In the genomic region with DNA sequence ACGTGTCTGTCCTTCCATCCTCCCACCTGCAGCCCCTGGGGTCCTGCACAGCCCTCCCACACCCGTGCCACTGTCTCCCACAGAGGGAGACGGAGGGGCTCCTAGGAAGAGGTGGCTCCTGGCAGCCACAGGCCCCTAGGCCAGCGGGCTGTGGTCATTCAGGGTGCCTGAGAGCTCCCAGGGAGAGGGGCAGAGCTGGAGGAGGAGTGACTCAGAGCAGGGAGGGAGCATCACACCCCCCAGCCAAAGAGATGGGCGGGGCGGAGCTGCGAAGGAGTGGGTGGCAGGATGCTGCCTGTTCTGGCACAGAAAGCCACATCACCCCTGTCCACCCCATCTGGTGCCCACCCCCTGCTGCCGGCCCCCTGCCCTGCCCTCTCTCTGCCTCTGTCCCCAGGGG, we compare ENCODE assay signal across 10 cellular contexts.
DNase-seq lines count a peak whose midpoint lies in the region; ATAC-seq lines count a peak whose summit lies in the region.
"Had no signal": no experiment of that assay in that cellular context is flagged by ENCODE, and none has a peak within 500 bp of the region (broad histone marks: within the 10 kb centered on the region; RNA-seq: fewer than 3 reads in every experiment).

No MANE protein-coding gene starts in this region.

- peak; percentile 14 for DNase-seq in activated gamma-delta T cell treated with anti-CD3 and anti-CD28 coated beads, Interleukin-2, amount 50 U/mL, for 16 hours (ENCODE audit: low read depth)
- DNase-seq in activated gamma-delta T cell (lab: John Stamatoyannopoulos, UW) (no peak), hepatic stellate cell (ENCODE audit: low spot score) (peak; percentile 85), stromal cell of bone marrow (ENCODE audit: low read depth) (peak; percentile 6), NCI-H2029 (lab: John Stamatoyannopoulos, UW) (no peak)
- DNase-seq in activated CD8-positive, alpha-beta memory T cell treated with anti-CD3 and anti-CD28 coated beads for 24 hours, result peak; percentile 71
- DNase-seq: effector CD8-positive, alpha-beta T cell; KBM-7 had no signal

- ATAC-seq in HG03432 (IDR thresholded peaks at IDR 0.05; ENCODE audit: unreplicated experiment) (no peak), GM18520 (IDR thresholded peaks at IDR 0.05; ENCODE audit: unreplicated experiment) (no peak)

Comparison
In these comparisons a context has a peak if more than half of its experiments do, and no peak if none do; other contexts are left out.
1. DNase-seq: peak in activated gamma-delta T cell treated with anti-CD3 and anti-CD28 coated beads, Interleukin-2, amount 50 U/mL, for 16 hours (single experiment), activated CD8-positive, alpha-beta memory T cell treated with anti-CD3 and anti-CD28 coated beads for 24 hours (single experiment), hepatic stellate cell (single experiment) and stromal cell of bone marrow (single experiment); none in activated gamma-delta T cell (single experiment) and NCI-H2029 (single experiment).